In genomic region chr20:58618694-58619540, GRCh38 we compare ENCODE assay signal across 1 cellular context.
TF ChIP-seq lines count a peak whose summit lies in the region.

No MANE protein-coding gene starts in this region.

TF ChIP-seq in HepG2, 621 proteins besides CTCF, POLR2A, EP300 and RAD21 (continued from another document and continues in another):
- TF ChIP-seq ZNF687 (CRISPR knock-in tag; IDR thresholded peaks at IDR 0.05): peak; percentile 72
- no peak for TF ChIP-seq MTA3 (CRISPR knock-in tag; IDR thresholded peaks at IDR 0.05)
- no peak for TF ChIP-seq SYNCRIP (IDR thresholded peaks at IDR 0.05; ENCODE audit: insufficient read depth, low read depth, low read length)
- no peak for TF ChIP-seq ZNF639 (CRISPR knock-in tag; conservative IDR thresholded peaks at IDR 0.05)
- TF ChIP-seq ATF3 (CRISPR knock-in tag; IDR thresholded peaks at IDR 0.05): no peak
- TF ChIP-seq MBD4 (IDR thresholded peaks at IDR 0.05; ENCODE audit: borderline replicate concordance, low read length): no peak
- peak; percentile 58 for TF ChIP-seq BHLHE40 (IDR thresholded peaks at IDR 0.05; ENCODE audit: low read length)
- no peak for TF ChIP-seq ZNF567 (CRISPR knock-in tag; IDR thresholded peaks at IDR 0.05; ENCODE audit: borderline replicate concordance)
- no peak for TF ChIP-seq ZNF124 (CRISPR knock-in tag; IDR thresholded peaks at IDR 0.05)
- no peak for TF ChIP-seq MLX (CRISPR knock-in tag; IDR thresholded peaks at IDR 0.05)
- TF ChIP-seq ZFP1 (CRISPR knock-in tag; IDR thresholded peaks at IDR 0.05): no peak
- no peak for TF ChIP-seq ZBTB2 (CRISPR knock-in tag; IDR thresholded peaks at IDR 0.05; ENCODE audit: low read depth)
- TF ChIP-seq MTF2 (CRISPR knock-in tag; IDR thresholded peaks at IDR 0.05; ENCODE audit: borderline replicate concordance): no peak
- no peak for TF ChIP-seq FLYWCH1 (CRISPR knock-in tag; IDR thresholded peaks at IDR 0.05)
- no peak for TF ChIP-seq RERE (CRISPR knock-in tag; IDR thresholded peaks at IDR 0.05; ENCODE audit: low read depth)
- no peak for TF ChIP-seq ZNF17 (CRISPR knock-in tag; IDR thresholded peaks at IDR 0.05)
- TF ChIP-seq ZFP90 (CRISPR knock-in tag; IDR thresholded peaks at IDR 0.05; ENCODE audit: borderline replicate concordance): no peak
- peak; percentile 76 for TF ChIP-seq GABPB1 (CRISPR knock-in tag; IDR thresholded peaks at IDR 0.05)
- no peak for TF ChIP-seq AFF4 (CRISPR knock-in tag; IDR thresholded peaks at IDR 0.05)
- TF ChIP-seq REST (IDR thresholded peaks at IDR 0.05; ENCODE audit: borderline replicate concordance in 1 of 2, low read depth in 1 of 2, low read length in 2 of 2): no peak
- TF ChIP-seq ZNF207 (IDR thresholded peaks at IDR 0.05; ENCODE audit: borderline replicate concordance): no peak
- no peak for TF ChIP-seq MEIS1 (CRISPR knock-in tag; IDR thresholded peaks at IDR 0.05; ENCODE audit: borderline replicate concordance)
- peak; percentile 25; the same call in 1 of the 2 replicates for TF ChIP-seq ZNF768 (CRISPR knock-in tag; IDR thresholded peaks at IDR 0.05)
- no peak for TF ChIP-seq ZBTB38 (CRISPR knock-in tag; IDR thresholded peaks at IDR 0.05)
- TF ChIP-seq ZBTB21 (CRISPR knock-in tag; IDR thresholded peaks at IDR 0.05): no peak
- no peak for TF ChIP-seq ZNF619 (CRISPR knock-in tag; IDR thresholded peaks at IDR 0.05)
- TF ChIP-seq HOMEZ (CRISPR knock-in tag; IDR thresholded peaks at IDR 0.05; ENCODE audit: low read depth): no peak
- no peak for TF ChIP-seq ZEB1 (IDR thresholded peaks at IDR 0.05; ENCODE audit: insufficient replicate concordance, low read depth)
- TF ChIP-seq ZNF501 (CRISPR knock-in tag; IDR thresholded peaks at IDR 0.05): no peak
- 0 out of 2 replicates have a peak, but pooled peaks have one; percentile 35 for TF ChIP-seq EZH2 (conservative IDR thresholded peaks at IDR 0.05; ENCODE audit: low read depth, low read length)
- TF ChIP-seq TP53 (CRISPR knock-in tag; conservative IDR thresholded peaks at IDR 0.05): no peak
- TF ChIP-seq ZNF446 (CRISPR knock-in tag; IDR thresholded peaks at IDR 0.05): no peak
- TF ChIP-seq ZNF329 (CRISPR knock-in tag; IDR thresholded peaks at IDR 0.05; ENCODE audit: low read depth): no peak
- no peak for TF ChIP-seq ZNF496 (CRISPR knock-in tag; IDR thresholded peaks at IDR 0.05; ENCODE audit: insufficient replicate concordance)
